In genomic region chr3:14967285-14967684, GRCh38 we compare ENCODE assay signal across 29 cellular contexts.
"Had no signal": no experiment of that assay in that cellular context is flagged by ENCODE, and none has a peak within 500 bp of the region (broad histone marks: within the 10 kb centered on the region; RNA-seq: fewer than 3 reads in every experiment).

No MANE protein-coding gene starts in this region.

- H3K9me3 ChIP-seq: stomach, suprapubic skin, testis, thoracic aorta, thyroid gland, tibial artery, transverse colon, upper lobe of left lung, upper lobe of right lung, uterus, vagina had no signal

- H3K9me3 Mint-ChIP-seq: stimulated activated effector memory CD8-positive, alpha-beta T cell treated with anti-CD3 and anti-CD28 coated beads, Interleukin-12 subunit alpha, Interleukin-12 subunit beta, amount 100 ng/mL, for 72 hours; stimulated activated naive B cell treated with anti-CD40 and anti-IgM and Interleukin-4, amounts not matched to agents 10 μg/mL and 1 μg/mL and 100 μg/mL, for 72 hours; stimulated activated naive CD8-positive, alpha-beta T cell treated with anti-CD3 and anti-CD28 coated beads, Interleukin-15, amount 100 ng/mL, for 72 hours; stimulated activated naive CD8-positive, alpha-beta T cell treated with anti-CD3 and anti-CD28 coated beads, Interleukin-15, Interleukin-2, amounts not matched to agents 100 ng/mL and 50 ng/mL, for 24 hours had no signal

- H3K27ac Mint-ChIP-seq: stimulated activated effector memory CD8-positive, alpha-beta T cell treated with anti-CD3 and anti-CD28 coated beads, Interleukin-12 subunit alpha, Interleukin-12 subunit beta, amount 100 ng/mL, for 72 hours; stimulated activated memory B cell treated with anti-CD40 and anti-IgM and Interleukin-4, amounts not matched to agents 10 μg/mL and 1 μg/mL and 100 μg/mL, for 72 hours; stimulated activated naive B cell treated with anti-CD40 and anti-IgM and Interleukin-4, amounts not matched to agents 10 μg/mL and 1 μg/mL and 100 μg/mL, for 72 hours; stimulated activated naive CD8-positive, alpha-beta T cell treated with anti-CD3 and anti-CD28 coated beads, Interleukin-15, amount 100 ng/mL, for 72 hours; stimulated activated naive CD8-positive, alpha-beta T cell treated with anti-CD3 and anti-CD28 coated beads, Interleukin-15, Interleukin-2, amounts not matched to agents 100 ng/mL and 50 ng/mL, for 24 hours; type B pancreatic cell had no signal

- H3K4me3 Mint-ChIP-seq: stimulated activated effector memory CD8-positive, alpha-beta T cell treated with anti-CD3 and anti-CD28 coated beads, Interleukin-12 subunit alpha, Interleukin-12 subunit beta, amount 100 ng/mL, for 72 hours; stimulated activated memory B cell treated with anti-CD40 and anti-IgM and Interleukin-4, amounts not matched to agents 10 μg/mL and 1 μg/mL and 100 μg/mL, for 72 hours; stimulated activated naive B cell treated with anti-CD40 and anti-IgM and Interleukin-4, amounts not matched to agents 10 μg/mL and 1 μg/mL and 100 μg/mL, for 72 hours; stimulated activated naive CD8-positive, alpha-beta T cell treated with anti-CD3 and anti-CD28 coated beads, Interleukin-15, amount 100 ng/mL, for 72 hours; stimulated activated naive CD8-positive, alpha-beta T cell treated with anti-CD3 and anti-CD28 coated beads, Interleukin-15, Interleukin-2, amounts not matched to agents 100 ng/mL and 50 ng/mL, for 24 hours; type B pancreatic cell had no signal

- H3K27me3 Mint-ChIP-seq: stimulated activated memory B cell treated with anti-CD40 and anti-IgM and Interleukin-4, amounts not matched to agents 10 μg/mL and 1 μg/mL and 100 μg/mL, for 72 hours; stimulated activated naive B cell treated with anti-CD40 and anti-IgM and Interleukin-4, amounts not matched to agents 10 μg/mL and 1 μg/mL and 100 μg/mL, for 72 hours; stimulated activated naive CD8-positive, alpha-beta T cell treated with anti-CD3 and anti-CD28 coated beads, Interleukin-15, amount 100 ng/mL, for 72 hours; stimulated activated naive CD8-positive, alpha-beta T cell treated with anti-CD3 and anti-CD28 coated beads, Interleukin-15, Interleukin-2, amounts not matched to agents 100 ng/mL and 50 ng/mL, for 24 hours; type B pancreatic cell had no signal

- H3K4me1 Mint-ChIP-seq: stimulated activated effector memory CD8-positive, alpha-beta T cell treated with anti-CD3 and anti-CD28 coated beads, Interleukin-12 subunit alpha, Interleukin-12 subunit beta, amount 100 ng/mL, for 72 hours; stimulated activated memory B cell treated with anti-CD40 and anti-IgM and Interleukin-4, amounts not matched to agents 10 μg/mL and 1 μg/mL and 100 μg/mL, for 72 hours; stimulated activated naive B cell treated with anti-CD40 and anti-IgM and Interleukin-4, amounts not matched to agents 10 μg/mL and 1 μg/mL and 100 μg/mL, for 72 hours had no signal

- FAIRE-seq: urothelium cell line had no signal

- H3K27me3 ChIP-seq: stomach, suprapubic skin, testis, thyroid gland, tibial artery, tibial nerve, transverse colon, upper lobe of left lung, upper lobe of right lung, uterus, vagina had no signal

- H3K4me3 ChIP-seq: stomach, suprapubic skin, testis, thoracic aorta, thyroid gland, tibial artery, tibial nerve, transverse colon, upper lobe of left lung, upper lobe of right lung, uterus, vagina had no signal

- H3K4me1 ChIP-seq: stomach, suprapubic skin, testis, thyroid gland, tibial nerve, transverse colon, upper lobe of left lung, upper lobe of right lung, uterus, vagina had no signal

- DNase-seq: stimulated activated CD4-positive, alpha-beta T cell treated with anti-CD3 and anti-CD28 coated beads, Interleukin-2, amount 100 ng/mL, for 48 hours; stimulated activated CD4-positive, alpha-beta T cell treated with anti-CD3 and anti-CD28 coated beads, Interleukin-4, amount 100 ng/mL, for 1 hour; stimulated activated CD4-positive, alpha-beta T cell treated with anti-CD3 and anti-CD28 coated beads, Interleukin-4, amount 100 ng/mL, for 24 hours; stimulated activated CD4-positive, alpha-beta T cell treated with anti-CD3 and anti-CD28 coated beads, Interleukin-4, amount 100 ng/mL, for 4 hours; stimulated activated CD8-positive, alpha-beta memory T cell treated with anti-CD3 and anti-CD28 coated beads, Interleukin-4, amount 100 ng/mL, for 48 hours; stimulated activated naive B cell treated with anti-CD40 and anti-IgM and Interleukin-4, amounts not matched to agents 10 μg/mL and 1 μg/mL and 100 μg/mL, for 72 hours; stimulated activated naive CD4-positive, alpha-beta T cell; stimulated activated naive CD4-positive, alpha-beta T cell treated with Interleukin-2 at 50 U/mL for 16 hours; stimulated activated naive CD8-positive, alpha-beta T cell treated with anti-CD3 and anti-CD28 coated beads, Interleukin-15, amount 100 ng/mL, for 72 hours; stimulated activated naive CD8-positive, alpha-beta T cell treated with anti-CD3 and anti-CD28 coated beads, Interleukin-15, Interleukin-2, amounts not matched to agents 100 U/mL and 50 U/mL, for 24 hours; stomach; substantia nigra; testis; thyroid gland; tibial artery; transverse colon; trophoblast cell; upper lobe of left lung; upper lobe of right lung; uterus had no signal

- H3K36me3 ChIP-seq: uterus had no signal

- H3K27ac ChIP-seq: stomach, suprapubic skin, testis, thoracic aorta, thyroid gland, tibial artery, tibial nerve, transverse colon, upper lobe of left lung, upper lobe of right lung, uterus, vagina had no signal
